In genomic region chr2:190996338-190996946, GRCh38 we compare ENCODE assay signal across 8 cellular contexts. TPM values are rescaled to one million over a fixed set of nuclear protein-coding genes. Genes with fewer than 3 reads are reported as not detected.
DNase-seq lines count a peak whose midpoint lies in the region; ATAC-seq and TF ChIP-seq lines count a peak whose summit lies in the region.

No MANE protein-coding gene starts in this region.

- no peak for DNase-seq in activated CD4-positive, CD25-positive, alpha-beta regulatory T cell (lab: John Stamatoyannopoulos, UW)
- DNase-seq in T-helper 17 cell (no peak), osteocyte (ENCODE audit: extremely low spot score, unreplicated experiment) (no peak), HK-2 (ENCODE audit: unreplicated experiment) (no peak)

- H3K9me3 ChIP-seq in T-helper 17 cell (ENCODE audit: control insufficient read depth, low read length, poor library complexity, severe bottlenecking), result no peaks in the 10 kb centered on the region

- no peaks in the 10 kb centered on the region for H3K9me3 Mint-ChIP-seq in osteocyte (ENCODE audit: unreplicated experiment)

- H3K36me3 Mint-ChIP-seq in T-helper 17 cell (ENCODE audit: low read depth), result peaks cover 27% of the 10 kb centered on the region
- H3K36me3 Mint-ChIP-seq in osteocyte (ENCODE audit: unreplicated experiment), result peaks cover 65% of the 10 kb centered on the region

- H3K4me3 Mint-ChIP-seq in T-helper 17 cell (no peak overlapping the region), osteocyte (ENCODE audit: unreplicated experiment) (no peak overlapping the region)

- H3K27me3 Mint-ChIP-seq in T-helper 17 cell (no peaks in the 10 kb centered on the region), osteocyte (ENCODE audit: unreplicated experiment) (no peaks in the 10 kb centered on the region)

- H3K27ac Mint-ChIP-seq in T-helper 17 cell (peak overlapping the region; percentile 84), osteocyte (ENCODE audit: unreplicated experiment) (no peak overlapping the region)

- peaks cover 36% of the 10 kb centered on the region for H3K4me1 Mint-ChIP-seq in T-helper 17 cell
- no peaks in the 10 kb centered on the region for H3K4me1 Mint-ChIP-seq in osteocyte (ENCODE audit: unreplicated experiment)

- peak; percentile 60 for TF ChIP-seq CTCF in osteocyte (IDR thresholded peaks at IDR 0.05)

- peak; percentile 23 to 42 for ATAC-seq in activated CD4-positive, CD25-positive, alpha-beta regulatory T cell treated with anti-CD3 and anti-CD28 coated beads, Interleukin-2, amount 50 U/mL, for 24 hours
- ATAC-seq in HG03354 (IDR thresholded peaks at IDR 0.05; ENCODE audit: poor library complexity, severe bottlenecking, unreplicated experiment) (peak; percentile 76), T-helper 17 cell (peak; percentile 87), esophagus mucosa (peak; percentile 40), HG02571 (IDR thresholded peaks at IDR 0.05; ENCODE audit: unreplicated experiment) (no peak)

RNA-seq across cellular contexts. Expression of gene STAT1, which starts 17.5 kb away (rescaled TPM):
- total RNA-seq in T-helper 17 cell, result 10 to 100 TPM; 80.7 to 86.4 TPM
- total RNA-seq in esophagus mucosa, result 51.0 TPM
- total RNA-seq in osteocyte, result 74.0 and 76.5 TPM in 2 replicates
